In genomic region chr2:46075848-46076247, GRCh38 we compare ENCODE assay signal across 2 cellular contexts.
TF ChIP-seq lines count a peak whose summit lies in the region.

No MANE protein-coding gene starts in this region.

TF ChIP-seq in IMR-90, 13 proteins besides CTCF, POLR2A, EP300 and RAD21:
- TF ChIP-seq MAFK (IDR thresholded peaks at IDR 0.05; ENCODE audit: low read depth, low read length) (peak; percentile 65), NFE2L2 (IDR thresholded peaks at IDR 0.05; ENCODE audit: low read depth, low read length) (no peak)
TF ChIP-seq in IMR-90: peak in this region for 1.

TF ChIP-seq in endothelial cell of umbilical vein, 7 proteins besides CTCF, POLR2A, EP300 and RAD21:
- TF ChIP-seq GATA2 (IDR thresholded peaks at IDR 0.05; ENCODE audit: insufficient read depth, insufficient read length, low read depth, low read length) (no peak), FOS (IDR thresholded peaks at IDR 0.05; ENCODE audit: borderline replicate concordance, insufficient read depth, low read length) (no peak), MYC (IDR thresholded peaks at IDR 0.05; ENCODE audit: low read depth, low read length) (no peak), POLR2AphosphoS5 (IDR thresholded peaks at IDR 0.05; ENCODE audit: insufficient read depth, low read depth, low read length) (no peak), JUN (IDR thresholded peaks at IDR 0.05; ENCODE audit: borderline replicate concordance, insufficient read depth, insufficient read length, low read depth) (no peak), EZH2 (IDR thresholded peaks at IDR 0.05; ENCODE audit: borderline replicate concordance, low read depth, low read length, severe bottlenecking) (no peak)
- TF ChIP-seq, protein P1, sequence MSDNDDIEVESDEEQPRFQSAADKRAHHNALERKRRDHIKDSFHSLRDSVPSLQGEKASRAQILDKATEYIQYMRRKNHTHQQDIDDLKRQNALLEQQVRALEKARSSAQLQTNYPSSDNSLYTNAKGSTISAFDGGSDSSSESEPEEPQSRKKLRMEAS (IDR thresholded peaks at IDR 0.05; ENCODE audit: insufficient read depth, insufficient read length), result no peak
